Comparison of ENCODE assay signal across 8 cellular contexts in the genomic region with DNA sequence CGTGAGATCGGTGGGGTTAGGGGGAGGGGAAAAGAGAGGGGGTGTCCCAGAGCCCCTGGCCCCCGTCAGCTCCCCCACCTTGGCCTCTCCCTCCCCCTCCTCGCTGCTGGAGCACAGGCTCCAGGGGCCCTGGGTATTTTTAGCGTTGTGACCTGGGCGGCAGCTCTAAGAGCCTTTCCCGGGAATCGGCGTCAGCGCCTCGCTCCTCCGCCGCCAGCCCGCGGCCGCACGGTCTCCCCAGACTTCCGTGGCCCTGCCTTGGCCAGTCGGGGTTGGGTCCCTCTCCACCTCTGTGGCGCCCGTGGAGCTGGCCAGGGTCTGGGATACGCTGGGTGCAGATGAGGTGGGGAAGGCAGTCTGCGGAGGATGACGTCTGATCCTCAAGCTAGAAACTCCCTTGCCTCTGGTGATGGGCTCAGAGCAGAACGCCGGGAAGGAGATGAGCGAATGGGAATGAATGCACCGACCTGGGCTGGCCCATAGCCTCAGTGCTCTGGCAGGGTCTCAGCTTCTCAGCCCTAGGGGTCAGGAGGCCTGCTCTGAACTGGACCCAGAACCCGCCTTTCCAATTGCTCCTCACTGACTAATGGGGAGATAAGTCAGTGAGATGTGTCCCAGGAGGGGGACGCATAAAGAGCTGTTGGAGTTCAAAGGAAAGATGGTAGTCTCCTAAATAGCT. TPM values are rescaled to one million over a fixed set of nuclear protein-coding genes. Genes with fewer than 3 reads are reported as not detected.
DNase-seq lines count a peak whose midpoint lies in the region; ATAC-seq, FAIRE-seq and TF ChIP-seq lines count a peak whose summit lies in the region.
"Had no signal": no experiment of that assay in that cellular context is flagged by ENCODE, and none has a peak within 500 bp of the region (broad histone marks: within the 10 kb centered on the region; RNA-seq: fewer than 3 reads in every experiment).

No MANE protein-coding gene starts in this region.

- H3K9me3 ChIP-seq in RWPE2 (ENCODE audit: severe bottlenecking) (no peaks in the 10 kb centered on the region), H1 (ENCODE audit: insufficient read depth in 2 of 2, low read depth in 1 of 2, low read length in 1 of 2) (no peaks in the 10 kb centered on the region), thoracic aorta (no peaks in the 10 kb centered on the region)

- H4K91ac ChIP-seq in H1 (replicated peaks; ENCODE audit: insufficient read length, low read length), result no peak overlapping the region

- H2BK12ac ChIP-seq in H1 (ENCODE audit: low read depth, low read length), result peak overlapping the region; percentile 80

- H4K5ac ChIP-seq in H1 (ENCODE audit: insufficient read length, low read depth, low read length), result no peak overlapping the region

- H3K36me3 ChIP-seq in RWPE2 (ENCODE audit: low read depth) (peaks cover 31% of the 10 kb centered on the region), H1 (ENCODE audit: control insufficient read depth in 2 of 4, insufficient read depth in 4 of 4, low read length in 3 of 4) (peaks cover 5 to 15% (median 13%) of the 10 kb centered on the region in 4 experiments), thoracic aorta (peaks cover 25% of the 10 kb centered on the region)

- no peak for TF ChIP-seq EP300 in H1 (IDR thresholded peaks at IDR 0.05; ENCODE audit: borderline replicate concordance in 1 of 2, low read depth in 2 of 2, low read length in 2 of 2)

- 0 out of 2 replicates have a peak overlapping the region, but pooled peaks have one; percentile 19 for H2BK15ac ChIP-seq in H1 (ENCODE audit: low read length)

- no peak overlapping the region for H2BK120ac ChIP-seq in H1 (replicated peaks; ENCODE audit: low read depth, low read length)

- no peak overlapping the region for H3K14ac ChIP-seq in H1 (ENCODE audit: insufficient read length)

- peaks cover 0 to 9% of the 10 kb centered on the region in 2 experiments; a peak in 1 of 4 replicates for H3K79me2 ChIP-seq in H1 (ENCODE audit: control insufficient read depth in 1 of 2, insufficient read depth in 2 of 2, low read length in 2 of 2)

- H3K4me2 ChIP-seq in H1 (ENCODE audit: insufficient read depth in 1 of 2, low read depth in 2 of 2, low read length in 2 of 2), result peak overlapping the region; percentile 77 to 98

- peak overlapping the region; percentile 40 for H3K4ac ChIP-seq in H1 (replicated peaks; ENCODE audit: insufficient read length, low read depth, low read length)

- H3K23ac ChIP-seq in H1 (ENCODE audit: insufficient read length), result no peak overlapping the region

- ATAC-seq in RWPE2 (ENCODE audit: low read depth), result peak; percentile 48
- peak; percentile 15 for ATAC-seq in thoracic aorta (ENCODE audit: insufficient number of reproducible peaks, low FRiP score, low read depth)
- no peak for ATAC-seq in GM19324 (IDR thresholded peaks at IDR 0.05; ENCODE audit: low FRiP score, unreplicated experiment)

- H3K79me1 ChIP-seq in H1 (ENCODE audit: low read depth, low read length), result no peaks in the 10 kb centered on the region

- no peak overlapping the region for H2AFZ ChIP-seq in H1 (ENCODE audit: low read length)

- peak; percentile 30 for DNase-seq in GM10266 (ENCODE audit: extremely low spot score)
- DNase-seq in RWPE2 (ENCODE audit: low spot score), result no peak
- no peak for DNase-seq in H1 (ENCODE audit: low read depth in 1 of 2, low spot score in 2 of 2)
- peak; percentile 12 to 66 for DNase-seq in lung microvascular endothelial cell (ENCODE audit: low read depth in 2 of 2)
- DNase-seq in thoracic aorta (ENCODE audit: low spot score), result no peak
- no peak for DNase-seq in OCI-M1 (lab: John Stamatoyannopoulos, UW)

- TF ChIP-seq CTCF in GM10266 (IDR thresholded peaks at IDR 0.05; ENCODE audit: control insufficient read depth, insufficient read depth, low read depth, missing control alignments) (no peak), RWPE2 (IDR thresholded peaks at IDR 0.05; ENCODE audit: poor library complexity, severe bottlenecking) (no peak), H1 (IDR thresholded peaks at IDR 0.05; ENCODE audit: control extremely low read depth in 1 of 3, insufficient read depth in 1 of 3, low read depth in 1 of 3, low read length in 3 of 3) (no peak), thoracic aorta (IDR thresholded peaks at IDR 0.05) (no peak)

- WGBS in H1 (ENCODE audit: extremely low coverage in 1 of 2, insufficient coverage in 1 of 2, insufficient read length in 1 of 2, insufficient replicate concordance in 2 of 2, low coverage in 1 of 2, low lambda C conversion rate in 2 of 2, missing lambda C conversion rate in 1 of 2), 2 experiments, result 8% methylated on average over 29 of the region's 30 CpGs; no CpG with 5 or more reads in 1 of the 2 experiments

- H4K8ac ChIP-seq in H1 (ENCODE audit: extremely low read depth, insufficient read depth, low read length), result peak overlapping the region; percentile 93; the same call in 1 of the 2 replicates

- H3K56ac ChIP-seq in H1 (replicated peaks; ENCODE audit: insufficient read length, low read depth, low read length), result no peak overlapping the region

- H2AK5ac ChIP-seq in H1 (ENCODE audit: low read depth, low read length), result no peak overlapping the region

- peak overlapping the region in 3 of 4 experiments; percentile 26 to 86 (median 65); a peak in 5 of 7 replicates for H3K9ac ChIP-seq in H1 (replicated peaks in 1 of 4; ENCODE audit: extremely low read depth in 1 of 4, low read depth in 3 of 4, low read length in 3 of 4)

- H3K23me2 ChIP-seq in H1 (ENCODE audit: low read depth, low read length), result peaks cover 21% of the 10 kb centered on the region

- H3K4me1 ChIP-seq in RWPE2 (ENCODE audit: insufficient read depth, poor library complexity, severe bottlenecking) (no peaks in the 10 kb centered on the region), H1 (replicated peaks in 1 of 4; ENCODE audit: control insufficient read depth in 3 of 4, insufficient read depth in 4 of 4, low read length in 3 of 4) (peaks cover 0 to 8% (median 3%) of the 10 kb centered on the region in 4 experiments; a peak in 4 of 7 replicates), thoracic aorta (ENCODE audit: control insufficient read depth in 1 of 2, low read depth in 2 of 2) (peaks cover 9 to 31% of the 10 kb centered on the region in 2 donors)

- H2BK20ac ChIP-seq in H1 (ENCODE audit: low read length), result no peak overlapping the region

- peaks cover 4 to 5% of the 10 kb centered on the region in 2 experiments for H4K20me1 ChIP-seq in H1 (replicated peaks in 1 of 2; ENCODE audit: control insufficient read depth in 1 of 2, insufficient read depth in 2 of 2, low read length in 2 of 2)

- H3K27ac ChIP-seq in RWPE2 (ENCODE audit: poor library complexity, severe bottlenecking) (peak overlapping the region; percentile 37), H1 (ENCODE audit: low read depth, low read length) (no peak overlapping the region), thoracic aorta (peak overlapping the region; percentile 99 to 100)

- POLR2A ChIA-PET in H1 (lab: Charles Lee; ENCODE audit: partially characterized antibody), result interaction anchor here (0.8 to 5.7 kb wide), 18 partner anchors 11 to 304 kb away, joined by 3 to 71 read pairs (median 4); partner anchors contain the start of genes PIGT, SDC4 and SYS1

- no peak for TF ChIP-seq RAD21 in H1 (IDR thresholded peaks at IDR 0.05 in 1 of 2, conservative IDR thresholded peaks at IDR 0.05 in 1 of 2; ENCODE audit: low read depth in 2 of 2, low read length in 2 of 2)

- peak overlapping the region; percentile 80 for H3K18ac ChIP-seq in H1 (ENCODE audit: extremely low read depth, low read length)

- H3K4me3 ChIP-seq in RWPE2 (ENCODE audit: severe bottlenecking), result peak overlapping the region; percentile 85
- H3K4me3 ChIP-seq in H1 (ENCODE audit: extremely low read depth in 1 of 4, insufficient read depth in 2 of 4, low read depth in 3 of 4, low read length in 4 of 4), result peak overlapping the region; percentile 82 to 86 (median 84)
- peak overlapping the region; percentile 92 for H3K4me3 ChIP-seq in thoracic aorta

- no peak for FAIRE-seq in H1 (lab: Jason Lieb, UNC)

- H2BK5ac ChIP-seq in H1 (ENCODE audit: low read depth, low read length), result peak overlapping the region; percentile 40; the same call in 1 of the 2 replicates

- TF ChIP-seq POLR2A in H1 (IDR thresholded peaks at IDR 0.05; ENCODE audit: control extremely low read depth in 1 of 2, low read depth in 2 of 2, low read length in 2 of 2), result no peak

- CTCF ChIA-PET in H1 (lab: Charles Lee; ENCODE audit: partially characterized antibody), result interaction anchor here (0.5 to 12.6 kb wide), 20 partner anchors 8 to 587 kb away, joined by 3 to 127 read pairs (median 3); partner anchors contain the start of genes PIGT, SYS1 and TP53TG5

- H3K27me3 ChIP-seq in RWPE2 (ENCODE audit: insufficient read depth, poor library complexity, severe bottlenecking), result no peaks in the 10 kb centered on the region
- H3K27me3 ChIP-seq in H1 (replicated peaks in 1 of 4; ENCODE audit: control insufficient read depth in 3 of 4, extremely low read depth in 1 of 4, insufficient read depth in 3 of 4, low read length in 3 of 4), result peaks cover 2 to 20% (median 10%) of the 10 kb centered on the region in 4 experiments; a peak in 6 of 7 replicates
- H3K27me3 ChIP-seq in thoracic aorta (replicated peaks; ENCODE audit: insufficient read depth), result no peaks in the 10 kb centered on the region

RNA-seq across cellular contexts. Expression of gene DBNDD2, which starts 0.9 kb away (rescaled TPM):
- total RNA-seq in H1 (2021; fragmentation: NEBNext Ultra II Directional; extraction: Animal tissue kit (Norgen Biotek cat#: 25700)), result 50.1 and 55.8 TPM in 2 replicates
- polyA plus RNA-seq in H1 (2011; rRNA removed), result 95.5 and 96.3 TPM in 2 replicates
- 85.0 TPM for polyA plus RNA-seq in H1 (2011; cell fraction: cytosol; rRNA removed)
- 66.6 TPM for polyA plus RNA-seq in H1 (2011; cell fraction: nucleus; rRNA removed)
- 48.7 to 57.4 TPM (median 52.4 TPM) in 4 replicates for polyA plus RNA-seq in H1 (2012, experiment 1 of 2)
- 63.4 TPM for polyA plus RNA-seq in H1 (2012, experiment 2 of 2)
- 42.3 TPM for polyA plus RNA-seq in H1 (2013, experiment 1 of 2)
- 39.7 TPM for polyA plus RNA-seq in H1 (2013, experiment 2 of 2)
- 44.8 and 54.0 TPM in 2 replicates for polyA minus RNA-seq in H1 (2011; rRNA and poly(A)+ RNA removed)
- 20.8 TPM for polyA minus RNA-seq in H1 (2011; cell fraction: cytosol; rRNA and poly(A)+ RNA removed)
- 23.7 TPM for polyA minus RNA-seq in H1 (2011; cell fraction: nucleus; rRNA and poly(A)+ RNA removed)
- 5.0 and 5.2 TPM in 2 replicates for total RNA-seq in lung microvascular endothelial cell
- 100 to 1,000 TPM in 1 of 2 donors, 10 to 100 TPM in 1; 97.6 to 120 TPM for total RNA-seq in thoracic aorta

RNA-seq across cellular contexts. Expression of gene PIGT, which starts 8.7 kb away (rescaled TPM):
- total RNA-seq in H1 (2021; fragmentation: NEBNext Ultra II Directional; extraction: Animal tissue kit (Norgen Biotek cat#: 25700)), result 64.3 and 66.0 TPM in 2 replicates
- 89.7 and 113 TPM in 2 replicates for polyA plus RNA-seq in H1 (2011; rRNA removed)
- 43.9 TPM for polyA plus RNA-seq in H1 (2011; cell fraction: cytosol; rRNA removed)
- polyA plus RNA-seq in H1 (2011; cell fraction: nucleus; rRNA removed), result 108 TPM
- polyA plus RNA-seq in H1 (2012, experiment 1 of 2), result 44.9 to 80.5 TPM (median 75.7 TPM) in 4 replicates
- polyA plus RNA-seq in H1 (2012, experiment 2 of 2), result 96.4 TPM
- 122 TPM for polyA plus RNA-seq in H1 (2013, experiment 1 of 2)
- polyA plus RNA-seq in H1 (2013, experiment 2 of 2), result 130 TPM
- 46.3 and 58.1 TPM in 2 replicates for polyA minus RNA-seq in H1 (2011; rRNA and poly(A)+ RNA removed)
- polyA minus RNA-seq in H1 (2011; cell fraction: cytosol; rRNA and poly(A)+ RNA removed), result 44.5 TPM
- polyA minus RNA-seq in H1 (2011; cell fraction: nucleus; rRNA and poly(A)+ RNA removed), result 48.0 TPM
- 17.4 and 22.2 TPM in 2 replicates for total RNA-seq in lung microvascular endothelial cell
- 100 to 1,000 TPM; 117 to 169 TPM for total RNA-seq in thoracic aorta

RNA-seq across cellular contexts. Expression of gene TP53TG5, which starts 29.1 kb away (rescaled TPM):
- total RNA-seq in H1 (2021; fragmentation: NEBNext Ultra II Directional; extraction: Animal tissue kit (Norgen Biotek cat#: 25700)), result not detected in 2 replicates
- polyA plus RNA-seq in H1 (2011; rRNA removed), result not detected in 2 replicates
- 0.03 TPM for polyA plus RNA-seq in H1 (2011; cell fraction: cytosol; rRNA removed)
- 1.6 TPM for polyA plus RNA-seq in H1 (2011; cell fraction: nucleus; rRNA removed)
- 0.42 to 0.67 TPM (median 0.60 TPM) in 4 replicates for polyA plus RNA-seq in H1 (2012, experiment 1 of 2)
- not detected for polyA plus RNA-seq in H1 (2012, experiment 2 of 2)
- not detected for polyA plus RNA-seq in H1 (2013, experiment 1 of 2)
- polyA plus RNA-seq in H1 (2013, experiment 2 of 2), result not detected
- 0.19 TPM in 1 of 2 replicates, not detected in the other for polyA minus RNA-seq in H1 (2011; rRNA and poly(A)+ RNA removed)
- not detected for polyA minus RNA-seq in H1 (2011; cell fraction: cytosol; rRNA and poly(A)+ RNA removed)
- 1.1 TPM for polyA minus RNA-seq in H1 (2011; cell fraction: nucleus; rRNA and poly(A)+ RNA removed)
- total RNA-seq in lung microvascular endothelial cell (not detected in 2 replicates), thoracic aorta (not detected)
- total RNA-seq: SK-MEL-5 had no signal

RNA-seq across cellular contexts. Expression of gene SYS1, which starts 44.2 kb away (rescaled TPM):
- total RNA-seq in H1 (2021; fragmentation: NEBNext Ultra II Directional; extraction: Animal tissue kit (Norgen Biotek cat#: 25700)), result 18.2 and 19.6 TPM in 2 replicates
- 50.8 and 57.4 TPM in 2 replicates for polyA plus RNA-seq in H1 (2011; rRNA removed)
- polyA plus RNA-seq in H1 (2011; cell fraction: cytosol; rRNA removed), result 29.3 TPM
- polyA plus RNA-seq in H1 (2011; cell fraction: nucleus; rRNA removed), result 32.0 TPM
- 15.1 to 17.8 TPM (median 16.5 TPM) in 4 replicates for polyA plus RNA-seq in H1 (2012, experiment 1 of 2)
- 23.0 TPM for polyA plus RNA-seq in H1 (2012, experiment 2 of 2)
- 15.6 TPM for polyA plus RNA-seq in H1 (2013, experiment 1 of 2)
- polyA plus RNA-seq in H1 (2013, experiment 2 of 2), result 18.9 TPM
- 44.9 and 51.1 TPM in 2 replicates for polyA minus RNA-seq in H1 (2011; rRNA and poly(A)+ RNA removed)
- 15.0 TPM for polyA minus RNA-seq in H1 (2011; cell fraction: cytosol; rRNA and poly(A)+ RNA removed)
- polyA minus RNA-seq in H1 (2011; cell fraction: nucleus; rRNA and poly(A)+ RNA removed), result 21.8 TPM
- 15.9 and 28.4 TPM in 2 replicates for total RNA-seq in lung microvascular endothelial cell
- 10 to 100 TPM; 24.6 to 40.8 TPM for total RNA-seq in thoracic aorta

RNA-seq across cellular contexts. Expression of gene SDC4, which starts 59.0 kb away (rescaled TPM):
- total RNA-seq in H1 (2021; fragmentation: NEBNext Ultra II Directional; extraction: Animal tissue kit (Norgen Biotek cat#: 25700)), result 59.2 and 60.2 TPM in 2 replicates
- polyA plus RNA-seq in H1 (2011; rRNA removed), result 29.9 and 34.6 TPM in 2 replicates
- 33.3 TPM for polyA plus RNA-seq in H1 (2011; cell fraction: cytosol; rRNA removed)
- 20.2 TPM for polyA plus RNA-seq in H1 (2011; cell fraction: nucleus; rRNA removed)
- 49.5 to 58.2 TPM (median 53.1 TPM) in 4 replicates for polyA plus RNA-seq in H1 (2012, experiment 1 of 2)
- polyA plus RNA-seq in H1 (2012, experiment 2 of 2), result 62.5 TPM
- 51.2 TPM for polyA plus RNA-seq in H1 (2013, experiment 1 of 2)
- 59.1 TPM for polyA plus RNA-seq in H1 (2013, experiment 2 of 2)
- 65.3 and 74.9 TPM in 2 replicates for polyA minus RNA-seq in H1 (2011; rRNA and poly(A)+ RNA removed)
- 45.6 TPM for polyA minus RNA-seq in H1 (2011; cell fraction: cytosol; rRNA and poly(A)+ RNA removed)
- 17.7 TPM for polyA minus RNA-seq in H1 (2011; cell fraction: nucleus; rRNA and poly(A)+ RNA removed)
- total RNA-seq in lung microvascular endothelial cell, result 31.8 and 65.1 TPM in 2 replicates
- 100 to 1,000 TPM in 1 of 2 donors, 10 to 100 TPM in 1; 93.5 to 108 TPM for total RNA-seq in thoracic aorta

Comparison
In these comparisons a context has a peak if more than half of its experiments do, and no peak if none do; other contexts are left out.
1. DNase-seq: peak in GM10266 (single experiment) and lung microvascular endothelial cell (2 of 2); none in RWPE2 (single experiment), H1 (0 of 2), thoracic aorta (single experiment) and OCI-M1 (single experiment).
2. Peak in every context shown above with its lines, with median percentiles within 50 percentile points of each other: H3K4me3 ChIP-seq.